Comparison of ENCODE assay signal across 8 cellular contexts in genomic region chr20:50165687-50166554, GRCh38. TPM values are rescaled to one million over a fixed set of nuclear protein-coding genes. Genes with fewer than 3 reads are reported as not detected.
A peak's percentile ranks its signal among the peaks of the same experiment; 100 is the strongest.
DNase-seq lines count a peak whose midpoint lies in the region; ATAC-seq and TF ChIP-seq lines count a peak whose summit lies in the region.

No MANE protein-coding gene starts in this region.

- H3K4me3 Mint-ChIP-seq in WTC11 = peak overlapping the region; percentile 65

- H3K9me3 Mint-ChIP-seq in WTC11 = peaks cover 4% of the 10 kb centered on the region

- peaks cover 0 to 30% (median 18%) of the 10 kb centered on the region in 6 donors for H3K4me1 ChIP-seq in spleen

- H3K27ac ChIP-seq in 22Rv1 = peak overlapping the region; percentile 73
- H3K27ac ChIP-seq in caudate nucleus (ENCODE audit: low read depth, low read length) = peak overlapping the region; percentile 48
- peak overlapping the region; percentile 56 to 85 (median 76) for H3K27ac ChIP-seq in spleen

- H3K9me3 ChIP-seq in spleen = no peaks in the 10 kb centered on the region

- H3K4me3 ChIP-seq in spleen = peak overlapping the region in 4 of 8 donors; percentile 10 to 59 (median 18)

- H3K36me3 Mint-ChIP-seq in WTC11 = no peaks in the 10 kb centered on the region

- POLR2A ChIA-PET in WTC11 (lab: Charles Lee) = interaction anchor here (0.9 to 2.3 kb wide), 4 partner anchors 12 to 177 kb away, joined by 3 to 15 read pairs (median 6); partner anchors contain the start of gene PEDS1

- no peaks in the 10 kb centered on the region; the same call in 1 of the 2 replicates for H3K27me3 Mint-ChIP-seq in WTC11 (ENCODE audit: low read depth)

- H3K36me3 ChIP-seq in spleen = no peaks in the 10 kb centered on the region

- DNase-seq in NCI-H2196 treated with DMSO at 0.1 percent for 48 hours (lab: John Stamatoyannopoulos, UW; ENCODE audit: unreplicated experiment) (peak; percentile 99), WTC11 (ENCODE audit: low spot score) (peak; percentile 82), caudate nucleus (lab: John Stamatoyannopoulos, UW) (peak in 56 of 61 donors; percentile 16 to 97 (median 77)), iris pigment epithelial cell (ENCODE audit: low read depth) (peak; percentile 100), spleen (peak; percentile 91)

- H3K4me1 Mint-ChIP-seq in WTC11 = peaks cover 25% of the 10 kb centered on the region

- 10 to 15% (median 11%) methylated on average over 20 of the region's 20 CpGs for WGBS in spleen, 5 donors

- peaks cover 0 to 1% (median 0%) of the 10 kb centered on the region in 7 donors for H3K27me3 ChIP-seq in spleen (replicated peaks in 1 of 7)

- TF ChIP-seq POLR2A in spleen (IDR thresholded peaks at IDR 0.05) = no peak

- TF ChIP-seq CTCF in 22Rv1 (IDR thresholded peaks at IDR 0.05) (no peak), WTC11 (IDR thresholded peaks at IDR 0.05) (no peak), spleen (IDR thresholded peaks at IDR 0.05 in 8 of 11, conservative IDR thresholded peaks at IDR 0.05 in 3 of 11) (no peak)

- ATAC-seq in GM18517 (IDR thresholded peaks at IDR 0.05; ENCODE audit: unreplicated experiment) = peak; percentile 81
- ATAC-seq in HG03103 (IDR thresholded peaks at IDR 0.05; ENCODE audit: low read depth, unreplicated experiment) = peak; percentile 89
- ATAC-seq in WTC11 = peak; percentile 81

- intact Hi-C loops in spleen (cut with DNase I; ENCODE audit: low total_unique reads) = loop anchor here (5.0 kb wide), 1 partner anchor 44 kb away; no protein-coding TSS in a partner anchor

- H3K27ac Mint-ChIP-seq in WTC11 = peak overlapping the region; percentile 80

- CTCF ChIA-PET in WTC11 (lab: Charles Lee) = interaction anchor here (0.8 to 8.9 kb wide), 10 partner anchors 8 to 460 kb away, joined by 3 to 146 read pairs (median 4); partner anchors contain the start of gene PEDS1

TF ChIP-seq in WTC11, 78 proteins besides CTCF, POLR2A, EP300 and RAD21 (continues in another document):
- TF ChIP-seq ZNF532 (CRISPR knock-in tag; IDR thresholded peaks at IDR 0.05; ENCODE audit: borderline replicate concordance) (no peak), MAX (CRISPR knock-in tag; IDR thresholded peaks at IDR 0.05) (peak; percentile 68), MYBL2 (CRISPR knock-in tag; IDR thresholded peaks at IDR 0.05) (no peak), NFYB (CRISPR knock-in tag; conservative IDR thresholded peaks at IDR 0.05; ENCODE audit: low read depth) (no peak), NR1H2 (CRISPR knock-in tag; IDR thresholded peaks at IDR 0.05) (no peak), TEAD1 (CRISPR knock-in tag; IDR thresholded peaks at IDR 0.05) (peak; percentile 82), CREM (CRISPR knock-in tag; IDR thresholded peaks at IDR 0.05) (no peak), ARID4B (CRISPR knock-in tag; IDR thresholded peaks at IDR 0.05; ENCODE audit: borderline replicate concordance) (peak; percentile 24; the same call in 1 of the 2 replicates), AR (CRISPR knock-in tag; IDR thresholded peaks at IDR 0.05) (no peak)

RNA-seq across cellular contexts. Expression of gene PEDS1, which starts 12.4 kb away (rescaled TPM):
- total RNA-seq in WTC11 (2021) (35.0 to 36.7 TPM (median 35.6 TPM) in 3 replicates), spleen (10 to 100 TPM; 15.3 to 24.8 (median 20.3) TPM)
- 10 to 100 TPM in 2 of 3 donors, 1 to 10 TPM in 1; 9.6 to 14.3 (median 12.2) TPM for polyA plus RNA-seq in spleen

RNA-seq across cellular contexts. Expression of gene CEBPB, which starts 24.7 kb away (rescaled TPM):
- total RNA-seq in WTC11 (2021) = 23.5 to 29.1 TPM (median 25.6 TPM) in 3 replicates
- total RNA-seq in spleen = 100 to 1,000 TPM in 5 of 7 donors, 10 to 100 TPM in 2; 64.7 to 273 (median 145) TPM
- 10 to 100 TPM; 24.2 to 26.0 (median 25.3) TPM for polyA plus RNA-seq in spleen

RNA-seq across cellular contexts. Expression of gene UBE2V1, which starts 53.0 kb away (rescaled TPM):
- total RNA-seq in WTC11 (2021) = 132 to 146 TPM (median 144 TPM) in 3 replicates
- 100 to 1,000 TPM; 110 to 140 (median 131) TPM for total RNA-seq in spleen
- polyA plus RNA-seq in spleen = 10 to 100 TPM; 62.3 to 76.9 (median 69.5) TPM
